Comparison of ENCODE assay signal across 1 cellular context in the genomic region with DNA sequence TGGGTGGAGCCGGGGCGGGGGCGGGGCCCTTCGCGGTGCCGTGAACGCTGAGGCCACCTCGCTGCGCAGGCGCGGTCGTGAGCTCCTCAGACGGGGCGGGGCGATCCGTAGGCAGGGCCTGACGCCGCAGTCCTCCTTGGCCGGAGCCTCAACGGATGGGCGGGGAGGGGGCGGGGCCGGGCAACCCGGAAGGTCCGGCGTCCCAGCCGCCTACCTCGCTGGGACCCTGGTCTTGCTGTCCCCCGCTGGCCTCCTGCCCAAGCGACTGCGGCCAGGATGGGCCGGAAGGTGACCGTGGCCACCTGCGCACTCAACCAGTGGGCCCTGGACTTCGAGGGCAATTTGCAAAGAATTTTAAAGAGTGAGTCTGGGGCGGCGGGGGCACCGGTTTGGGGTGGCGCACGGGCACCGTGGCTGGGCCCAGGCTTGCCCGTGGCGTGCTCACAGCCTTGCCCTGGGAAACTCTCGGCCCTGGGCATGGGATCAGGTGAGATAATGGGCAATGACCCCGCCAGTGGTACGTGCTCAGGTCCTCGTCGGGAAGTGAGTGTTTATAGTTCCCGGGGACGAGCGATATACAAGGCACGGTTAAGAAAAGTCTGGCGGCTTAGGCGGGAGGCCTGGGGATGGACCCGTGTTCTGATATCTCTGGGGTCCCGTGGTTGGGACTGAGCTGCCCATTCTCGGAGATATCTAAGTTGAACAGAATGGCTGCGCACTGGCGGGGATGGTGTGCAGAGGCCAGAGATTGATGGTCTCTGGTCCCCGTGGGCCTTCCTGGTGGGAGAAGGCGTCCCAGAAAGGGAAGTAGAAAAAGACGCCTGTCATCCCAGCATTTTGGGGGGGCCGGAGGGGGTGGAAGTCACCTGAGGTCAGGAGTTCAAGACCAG.
TF ChIP-seq lines count a peak whose summit lies in the region.

Gene NADSYN1, plus strand, starts transcription at position 183 of the 890 bp plus-strand sequence. Its CDS starts 94 bp downstream, at position 277.

TF ChIP-seq in HepG2, 621 proteins besides CTCF, POLR2A, EP300 and RAD21 (continued from another document and continues in another):
- TF ChIP-seq GMEB2 (CRISPR knock-in tag; IDR thresholded peaks at IDR 0.05; ENCODE audit: low read depth) (no peak), MTF2 (CRISPR knock-in tag; IDR thresholded peaks at IDR 0.05; ENCODE audit: borderline replicate concordance) (no peak), MEIS1 (CRISPR knock-in tag; IDR thresholded peaks at IDR 0.05; ENCODE audit: borderline replicate concordance) (no peak), PREB (CRISPR knock-in tag; IDR thresholded peaks at IDR 0.05) (no peak), RBFOX2 (IDR thresholded peaks at IDR 0.05; ENCODE audit: low read depth, low read length) (peak; percentile 81), AKAP8 (CRISPR knock-in tag; IDR thresholded peaks at IDR 0.05) (0 out of 2 replicates have a peak, but pooled peaks have one; percentile 64), TRIM24 (CRISPR knock-in tag; IDR thresholded peaks at IDR 0.05) (no peak), MXI1 (IDR thresholded peaks at IDR 0.05; ENCODE audit: borderline replicate concordance, low read depth, low read length) (no peak; the same call in 2 of the 3 replicates), PAX8 (CRISPR knock-in tag; IDR thresholded peaks at IDR 0.05; ENCODE audit: borderline replicate concordance) (no peak), SMAD3 (CRISPR knock-in tag; IDR thresholded peaks at IDR 0.05) (no peak), ZNF713 (CRISPR knock-in tag; IDR thresholded peaks at IDR 0.05) (no peak), HOXA9 (CRISPR knock-in tag; IDR thresholded peaks at IDR 0.05; ENCODE audit: borderline replicate concordance) (no peak), FOXC1 (CRISPR knock-in tag; IDR thresholded peaks at IDR 0.05; ENCODE audit: borderline replicate concordance) (peak; percentile 51; the same call in 1 of the 2 replicates), ZNF788 (CRISPR knock-in tag; IDR thresholded peaks at IDR 0.05; ENCODE audit: borderline replicate concordance) (peak; percentile 69; the same call in 1 of the 2 replicates), PHB2 (IDR thresholded peaks at IDR 0.05; ENCODE audit: partially characterized antibody) (no peak), NFE2L1 (CRISPR knock-in tag; IDR thresholded peaks at IDR 0.05; ENCODE audit: borderline replicate concordance) (no peak), IKZF4 (CRISPR knock-in tag; IDR thresholded peaks at IDR 0.05; ENCODE audit: borderline replicate concordance, low read depth, not compliant biosample characterization) (peak; percentile 1), MZF1 (CRISPR knock-in tag; IDR thresholded peaks at IDR 0.05; ENCODE audit: borderline replicate concordance) (no peak), CREM (IDR thresholded peaks at IDR 0.05) (no peak), CREM (CRISPR knock-in tag; IDR thresholded peaks at IDR 0.05) (no peak), POLR2AphosphoS5 (IDR thresholded peaks at IDR 0.05; ENCODE audit: low read depth, low read length) (peak; percentile 60; the same call in 1 of the 2 replicates), KMT2A (CRISPR knock-in tag; IDR thresholded peaks at IDR 0.05) (no peak; the same call in 1 of the 2 replicates), KDM5A (IDR thresholded peaks at IDR 0.05; ENCODE audit: borderline replicate concordance, low read length) (peak; percentile 44; the same call in 1 of the 2 replicates), ZNF687 (CRISPR knock-in tag; IDR thresholded peaks at IDR 0.05) (peak; percentile 96), ARNT2 (CRISPR knock-in tag; IDR thresholded peaks at IDR 0.05; ENCODE audit: low read depth) (peak; percentile 78), PHF5A (CRISPR knock-in tag; IDR thresholded peaks at IDR 0.05; ENCODE audit: low read depth, unreplicated experiment) (no peak), TEAD2 (CRISPR knock-in tag; IDR thresholded peaks at IDR 0.05) (no peak), NONO (IDR thresholded peaks at IDR 0.05) (no peak), NONO (CRISPR knock-in tag; conservative IDR thresholded peaks at IDR 0.05) (peak; percentile 74), HMG20A (CRISPR knock-in tag; IDR thresholded peaks at IDR 0.05; ENCODE audit: borderline replicate concordance) (no peak), TEF (CRISPR knock-in tag; IDR thresholded peaks at IDR 0.05) (no peak), ZNF619 (CRISPR knock-in tag; IDR thresholded peaks at IDR 0.05) (no peak), FOSL2 (CRISPR knock-in tag; IDR thresholded peaks at IDR 0.05) (no peak), ZNF577 (CRISPR knock-in tag; IDR thresholded peaks at IDR 0.05; ENCODE audit: borderline replicate concordance, low read depth) (no peak), ZBTB8A (CRISPR knock-in tag; IDR thresholded peaks at IDR 0.05; ENCODE audit: borderline replicate concordance, low read depth) (no peak; the same call in 1 of the 2 replicates), EEA1 (CRISPR knock-in tag; IDR thresholded peaks at IDR 0.05; ENCODE audit: borderline replicate concordance) (no peak), SNAI1 (CRISPR knock-in tag; IDR thresholded peaks at IDR 0.05; ENCODE audit: borderline replicate concordance) (peak; percentile 32; the same call in 1 of the 2 replicates), SOX5 (CRISPR knock-in tag; IDR thresholded peaks at IDR 0.05; ENCODE audit: borderline replicate concordance) (no peak), CHD4 (IDR thresholded peaks at IDR 0.05; ENCODE audit: borderline replicate concordance, low read length) (no peak), SATB2 (CRISPR knock-in tag; IDR thresholded peaks at IDR 0.05) (no peak), ZBTB25 (CRISPR knock-in tag; IDR thresholded peaks at IDR 0.05) (no peak)
- TF ChIP-seq, protein P1, sequence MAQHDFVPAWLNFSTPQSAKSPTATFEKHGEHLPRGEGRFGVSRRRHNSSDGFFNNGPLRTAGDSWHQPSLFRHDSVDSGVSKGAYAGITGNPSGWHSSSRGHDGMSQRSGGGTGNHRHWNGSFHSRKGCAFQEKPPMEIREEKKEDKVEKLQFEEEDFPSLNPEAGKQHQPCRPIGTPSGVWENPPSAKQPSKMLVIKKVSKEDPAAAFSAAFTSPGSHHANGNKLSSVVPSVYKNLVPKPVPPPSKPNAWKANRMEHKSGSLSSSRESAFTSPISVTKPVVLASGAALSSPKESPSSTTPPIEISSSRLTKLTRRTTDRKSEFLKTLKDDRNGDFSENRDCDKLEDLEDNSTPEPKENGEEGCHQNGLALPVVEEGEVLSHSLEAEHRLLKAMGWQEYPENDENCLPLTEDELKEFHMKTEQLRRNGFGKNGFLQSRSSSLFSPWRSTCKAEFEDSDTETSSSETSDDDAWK (CRISPR knock-in tag; IDR thresholded peaks at IDR 0.05), result no peak
- TF ChIP-seq, protein P2, sequence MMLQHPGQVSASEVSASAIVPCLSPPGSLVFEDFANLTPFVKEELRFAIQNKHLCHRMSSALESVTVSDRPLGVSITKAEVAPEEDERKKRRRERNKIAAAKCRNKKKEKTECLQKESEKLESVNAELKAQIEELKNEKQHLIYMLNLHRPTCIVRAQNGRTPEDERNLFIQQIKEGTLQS (CRISPR knock-in tag; IDR thresholded peaks at IDR 0.05), result no peak
- TF ChIP-seq, protein P3, sequence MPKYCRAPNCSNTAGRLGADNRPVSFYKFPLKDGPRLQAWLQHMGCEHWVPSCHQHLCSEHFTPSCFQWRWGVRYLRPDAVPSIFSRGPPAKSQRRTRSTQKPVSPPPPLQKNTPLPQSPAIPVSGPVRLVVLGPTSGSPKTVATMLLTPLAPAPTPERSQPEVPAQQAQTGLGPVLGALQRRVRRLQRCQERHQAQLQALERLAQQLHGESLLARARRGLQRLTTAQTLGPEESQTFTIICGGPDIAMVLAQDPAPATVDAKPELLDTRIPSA (CRISPR knock-in tag; IDR thresholded peaks at IDR 0.05; ENCODE audit: borderline replicate concordance), result no peak
- TF ChIP-seq, protein P4, sequence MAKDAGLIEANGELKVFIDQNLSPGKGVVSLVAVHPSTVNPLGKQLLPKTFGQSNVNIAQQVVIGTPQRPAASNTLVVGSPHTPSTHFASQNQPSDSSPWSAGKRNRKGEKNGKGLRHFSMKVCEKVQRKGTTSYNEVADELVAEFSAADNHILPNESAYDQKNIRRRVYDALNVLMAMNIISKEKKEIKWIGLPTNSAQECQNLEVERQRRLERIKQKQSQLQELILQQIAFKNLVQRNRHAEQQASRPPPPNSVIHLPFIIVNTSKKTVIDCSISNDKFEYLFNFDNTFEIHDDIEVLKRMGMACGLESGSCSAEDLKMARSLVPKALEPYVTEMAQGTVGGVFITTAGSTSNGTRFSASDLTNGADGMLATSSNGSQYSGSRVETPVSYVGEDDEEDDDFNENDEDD (CRISPR knock-in tag; IDR thresholded peaks at IDR 0.05; ENCODE audit: borderline replicate concordance), result no peak
- TF ChIP-seq, protein P5, sequence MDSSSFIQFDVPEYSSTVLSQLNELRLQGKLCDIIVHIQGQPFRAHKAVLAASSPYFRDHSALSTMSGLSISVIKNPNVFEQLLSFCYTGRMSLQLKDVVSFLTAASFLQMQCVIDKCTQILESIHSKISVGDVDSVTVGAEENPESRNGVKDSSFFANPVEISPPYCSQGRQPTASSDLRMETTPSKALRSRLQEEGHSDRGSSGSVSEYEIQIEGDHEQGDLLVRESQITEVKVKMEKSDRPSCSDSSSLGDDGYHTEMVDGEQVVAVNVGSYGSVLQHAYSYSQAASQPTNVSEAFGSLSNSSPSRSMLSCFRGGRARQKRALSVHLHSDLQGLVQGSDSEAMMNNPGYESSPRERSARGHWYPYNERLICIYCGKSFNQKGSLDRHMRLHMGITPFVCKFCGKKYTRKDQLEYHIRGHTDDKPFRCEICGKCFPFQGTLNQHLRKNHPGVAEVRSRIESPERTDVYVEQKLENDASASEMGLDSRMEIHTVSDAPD (CRISPR knock-in tag; IDR thresholded peaks at IDR 0.05), result no peak
